22 cellular contexts compared by ENCODE assay signal in genomic region chr6:1094306-1094705, GRCh38.
DNase-seq lines count a peak whose midpoint lies in the region; ATAC-seq and FAIRE-seq lines count a peak whose summit lies in the region.
"Had no signal": no experiment of that assay in that cellular context is flagged by ENCODE, and none has a peak within 500 bp of the region (broad histone marks: within the 10 kb centered on the region; RNA-seq: fewer than 3 reads in every experiment).

No MANE protein-coding gene starts in this region.

- FAIRE-seq in endometrium (lab: Jason Lieb, UNC), result peak; percentile 90
- FAIRE-seq: D721Med, GM19239, islet of Langerhans had no signal

- ATAC-seq in HG02840 (IDR thresholded peaks at IDR 0.05; ENCODE audit: low FRiP score, unreplicated experiment) (no peak), GM21786 (IDR thresholded peaks at IDR 0.05; ENCODE audit: unreplicated experiment) (no peak)
- ATAC-seq: stimulated activated naive B cell treated with anti-CD40 and anti-IgM and Interleukin-4, amounts not matched to agents 10 μg/mL and 1 μg/mL and 100 μg/mL, for 72 hours had no signal

- DNase-seq in A172 (ENCODE audit: low spot score), result peak; percentile 23
- DNase-seq in H4 (ENCODE audit: low spot score), result peak; percentile 34
- peak; percentile 9 for DNase-seq in islet precursor cell
- DNase-seq in activated CD8-positive, alpha-beta memory T cell treated with anti-CD3 and anti-CD28 coated beads for 24 hours, result no peak
- no peak for DNase-seq in kidney tubule cell (ENCODE audit: low spot score)
- DNase-seq: activated CD4-positive, alpha-beta T cell treated with anti-CD3 and anti-CD28 coated beads for 48 hours; activated naive CD4-positive, alpha-beta T cell treated with anti-CD3 and anti-CD28 coated beads, Interleukin-2, amount 10 ng/mL, durations not matched to agents 7 days and 5 days; brain microvascular endothelial cell; effector CD4-positive, alpha-beta T cell; Kasumi-1; midbrain; NCI-H146; NCI-H345; SJCRH30; stimulated activated naive B cell treated with anti-CD40 and anti-IgM and Interleukin-4, amounts not matched to agents 10 μg/mL and 1 μg/mL and 100 μg/mL, for 72 hours; T-helper 9 cell had no signal

Comparison
In these comparisons a context has a peak if more than half of its experiments do, and no peak if none do; other contexts are left out.
1. DNase-seq: peak in A172 (single experiment), H4 (single experiment) and islet precursor cell (single experiment); none in activated CD8-positive, alpha-beta memory T cell treated with anti-CD3 and anti-CD28 coated beads for 24 hours (single experiment) and kidney tubule cell (single experiment).